Comparison of ENCODE assay signal across 1 cellular context in genomic region chr11:64711138-64711943, GRCh38.
TF ChIP-seq lines count a peak whose summit lies in the region.

No MANE protein-coding gene starts in this region.

TF ChIP-seq in SK-N-SH treated with all-trans-retinoic acid at 6 μM for 48 hours, 23 proteins besides CTCF, POLR2A, EP300 and RAD21 (continued from another document):
- TF ChIP-seq PATZ1 (CRISPR knock-in tag; IDR thresholded peaks at IDR 0.05; ENCODE audit: borderline replicate concordance) (no peak), TOX (CRISPR knock-in tag; IDR thresholded peaks at IDR 0.05; ENCODE audit: borderline replicate concordance) (no peak), BACH2 (CRISPR knock-in tag; IDR thresholded peaks at IDR 0.05; ENCODE audit: borderline replicate concordance) (no peak)
